1 cellular context compared by ENCODE assay signal in the genomic region with DNA sequence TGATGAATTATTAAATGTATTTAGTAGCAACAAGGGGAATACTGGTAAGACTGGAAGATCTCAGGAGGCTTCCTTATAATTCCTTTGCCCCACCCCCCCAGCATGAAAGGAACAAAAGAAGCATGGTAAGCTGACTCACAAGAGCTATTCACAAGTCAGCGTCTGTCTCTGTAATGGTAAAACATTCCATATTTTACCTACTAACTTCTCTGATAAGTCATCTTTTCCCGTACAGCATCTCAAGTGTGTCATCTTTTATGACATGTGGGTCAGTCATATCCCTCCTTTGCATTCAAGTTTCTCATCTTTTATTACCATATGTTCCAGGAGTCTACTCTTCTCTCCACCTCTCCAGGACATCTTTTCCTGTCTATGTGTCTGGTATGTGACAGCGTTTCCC.
TF ChIP-seq lines count a peak whose summit lies in the region.

No MANE protein-coding gene starts in this region.

TF ChIP-seq in GM23338, 12 proteins besides CTCF, POLR2A, EP300 and RAD21:
- TF ChIP-seq, protein P1, sequence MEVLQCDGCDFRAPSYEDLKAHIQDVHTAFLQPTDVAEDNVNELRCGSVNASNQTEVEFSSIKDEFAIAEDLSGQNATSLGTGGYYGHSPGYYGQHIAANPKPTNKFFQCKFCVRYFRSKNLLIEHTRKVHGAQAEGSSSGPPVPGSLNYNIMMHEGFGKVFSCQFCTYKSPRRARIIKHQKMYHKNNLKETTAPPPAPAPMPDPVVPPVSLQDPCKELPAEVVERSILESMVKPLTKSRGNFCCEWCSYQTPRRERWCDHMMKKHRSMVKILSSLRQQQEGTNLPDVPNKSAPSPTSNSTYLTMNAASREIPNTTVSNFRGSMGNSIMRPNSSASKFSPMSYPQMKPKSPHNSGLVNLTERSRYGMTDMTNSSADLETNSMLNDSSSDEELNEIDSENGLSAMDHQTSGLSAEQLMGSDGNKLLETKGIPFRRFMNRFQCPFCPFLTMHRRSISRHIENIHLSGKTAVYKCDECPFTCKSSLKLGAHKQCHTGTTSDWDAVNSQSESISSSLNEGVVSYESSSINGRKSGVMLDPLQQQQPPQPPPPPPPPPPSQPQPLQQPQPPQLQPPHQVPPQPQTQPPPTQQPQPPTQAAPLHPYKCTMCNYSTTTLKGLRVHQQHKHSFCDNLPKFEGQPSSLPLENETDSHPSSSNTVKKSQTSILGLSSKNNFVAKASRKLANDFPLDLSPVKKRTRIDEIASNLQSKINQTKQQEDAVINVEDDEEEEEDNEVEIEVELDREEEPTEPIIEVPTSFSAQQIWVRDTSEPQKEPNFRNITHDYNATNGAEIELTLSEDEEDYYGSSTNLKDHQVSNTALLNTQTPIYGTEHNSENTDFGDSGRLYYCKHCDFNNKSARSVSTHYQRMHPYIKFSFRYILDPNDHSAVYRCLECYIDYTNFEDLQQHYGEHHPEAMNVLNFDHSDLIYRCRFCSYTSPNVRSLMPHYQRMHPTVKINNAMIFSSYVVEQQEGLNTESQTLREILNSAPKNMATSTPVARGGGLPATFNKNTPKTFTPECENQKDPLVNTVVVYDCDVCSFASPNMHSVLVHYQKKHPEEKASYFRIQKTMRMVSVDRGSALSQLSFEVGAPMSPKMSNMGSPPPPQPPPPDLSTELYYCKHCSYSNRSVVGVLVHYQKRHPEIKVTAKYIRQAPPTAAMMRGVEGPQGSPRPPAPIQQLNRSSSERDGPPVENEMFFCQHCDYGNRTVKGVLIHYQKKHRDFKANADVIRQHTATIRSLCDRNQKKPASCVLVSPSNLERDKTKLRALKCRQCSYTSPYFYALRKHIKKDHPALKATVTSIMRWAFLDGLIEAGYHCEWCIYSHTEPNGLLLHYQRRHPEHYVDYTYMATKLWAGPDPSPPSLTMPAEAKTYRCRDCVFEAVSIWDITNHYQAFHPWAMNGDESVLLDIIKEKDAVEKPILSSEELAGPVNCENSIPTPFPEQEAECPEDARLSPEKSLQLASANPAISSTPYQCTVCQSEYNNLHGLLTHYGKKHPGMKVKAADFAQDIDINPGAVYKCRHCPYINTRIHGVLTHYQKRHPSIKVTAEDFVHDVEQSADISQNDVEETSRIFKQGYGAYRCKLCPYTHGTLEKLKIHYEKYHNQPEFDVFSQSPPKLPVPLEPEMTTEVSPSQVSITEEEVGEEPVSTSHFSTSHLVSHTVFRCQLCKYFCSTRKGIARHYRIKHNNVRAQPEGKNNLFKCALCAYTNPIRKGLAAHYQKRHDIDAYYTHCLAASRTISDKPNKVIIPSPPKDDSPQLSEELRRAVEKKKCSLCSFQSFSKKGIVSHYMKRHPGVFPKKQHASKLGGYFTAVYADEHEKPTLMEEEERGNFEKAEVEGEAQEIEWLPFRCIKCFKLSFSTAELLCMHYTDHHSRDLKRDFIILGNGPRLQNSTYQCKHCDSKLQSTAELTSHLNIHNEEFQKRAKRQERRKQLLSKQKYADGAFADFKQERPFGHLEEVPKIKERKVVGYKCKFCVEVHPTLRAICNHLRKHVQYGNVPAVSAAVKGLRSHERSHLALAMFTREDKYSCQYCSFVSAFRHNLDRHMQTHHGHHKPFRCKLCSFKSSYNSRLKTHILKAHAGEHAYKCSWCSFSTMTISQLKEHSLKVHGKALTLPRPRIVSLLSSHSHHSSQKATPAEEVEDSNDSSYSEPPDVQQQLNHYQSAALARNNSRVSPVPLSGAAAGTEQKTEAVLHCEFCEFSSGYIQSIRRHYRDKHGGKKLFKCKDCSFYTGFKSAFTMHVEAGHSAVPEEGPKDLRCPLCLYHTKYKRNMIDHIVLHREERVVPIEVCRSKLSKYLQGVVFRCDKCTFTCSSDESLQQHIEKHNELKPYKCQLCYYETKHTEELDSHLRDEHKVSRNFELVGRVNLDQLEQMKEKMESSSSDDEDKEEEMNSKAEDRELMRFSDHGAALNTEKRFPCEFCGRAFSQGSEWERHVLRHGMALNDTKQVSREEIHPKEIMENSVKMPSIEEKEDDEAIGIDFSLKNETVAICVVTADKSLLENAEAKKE (CRISPR knock-in tag; IDR thresholded peaks at IDR 0.05), result no peak
- TF ChIP-seq NANOG (IDR thresholded peaks at IDR 0.05; ENCODE audit: borderline replicate concordance) (no peak), STAT1 (IDR thresholded peaks at IDR 0.05; ENCODE audit: unreplicated experiment) (no peak), EZH2phosphoT487 (IDR thresholded peaks at IDR 0.05; ENCODE audit: unreplicated experiment) (no peak), ZNF331 (CRISPR knock-in tag; IDR thresholded peaks at IDR 0.05; ENCODE audit: low read depth) (no peak), JUNB (IDR thresholded peaks at IDR 0.05; ENCODE audit: unreplicated experiment) (no peak)
- TF ChIP-seq, protein P2, sequence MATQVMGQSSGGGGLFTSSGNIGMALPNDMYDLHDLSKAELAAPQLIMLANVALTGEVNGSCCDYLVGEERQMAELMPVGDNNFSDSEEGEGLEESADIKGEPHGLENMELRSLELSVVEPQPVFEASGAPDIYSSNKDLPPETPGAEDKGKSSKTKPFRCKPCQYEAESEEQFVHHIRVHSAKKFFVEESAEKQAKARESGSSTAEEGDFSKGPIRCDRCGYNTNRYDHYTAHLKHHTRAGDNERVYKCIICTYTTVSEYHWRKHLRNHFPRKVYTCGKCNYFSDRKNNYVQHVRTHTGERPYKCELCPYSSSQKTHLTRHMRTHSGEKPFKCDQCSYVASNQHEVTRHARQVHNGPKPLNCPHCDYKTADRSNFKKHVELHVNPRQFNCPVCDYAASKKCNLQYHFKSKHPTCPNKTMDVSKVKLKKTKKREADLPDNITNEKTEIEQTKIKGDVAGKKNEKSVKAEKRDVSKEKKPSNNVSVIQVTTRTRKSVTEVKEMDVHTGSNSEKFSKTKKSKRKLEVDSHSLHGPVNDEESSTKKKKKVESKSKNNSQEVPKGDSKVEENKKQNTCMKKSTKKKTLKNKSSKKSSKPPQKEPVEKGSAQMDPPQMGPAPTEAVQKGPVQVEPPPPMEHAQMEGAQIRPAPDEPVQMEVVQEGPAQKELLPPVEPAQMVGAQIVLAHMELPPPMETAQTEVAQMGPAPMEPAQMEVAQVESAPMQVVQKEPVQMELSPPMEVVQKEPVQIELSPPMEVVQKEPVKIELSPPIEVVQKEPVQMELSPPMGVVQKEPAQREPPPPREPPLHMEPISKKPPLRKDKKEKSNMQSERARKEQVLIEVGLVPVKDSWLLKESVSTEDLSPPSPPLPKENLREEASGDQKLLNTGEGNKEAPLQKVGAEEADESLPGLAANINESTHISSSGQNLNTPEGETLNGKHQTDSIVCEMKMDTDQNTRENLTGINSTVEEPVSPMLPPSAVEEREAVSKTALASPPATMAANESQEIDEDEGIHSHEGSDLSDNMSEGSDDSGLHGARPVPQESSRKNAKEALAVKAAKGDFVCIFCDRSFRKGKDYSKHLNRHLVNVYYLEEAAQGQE (IDR thresholded peaks at IDR 0.05; ENCODE audit: unreplicated experiment), result no peak
- TF ChIP-seq, protein P3, sequence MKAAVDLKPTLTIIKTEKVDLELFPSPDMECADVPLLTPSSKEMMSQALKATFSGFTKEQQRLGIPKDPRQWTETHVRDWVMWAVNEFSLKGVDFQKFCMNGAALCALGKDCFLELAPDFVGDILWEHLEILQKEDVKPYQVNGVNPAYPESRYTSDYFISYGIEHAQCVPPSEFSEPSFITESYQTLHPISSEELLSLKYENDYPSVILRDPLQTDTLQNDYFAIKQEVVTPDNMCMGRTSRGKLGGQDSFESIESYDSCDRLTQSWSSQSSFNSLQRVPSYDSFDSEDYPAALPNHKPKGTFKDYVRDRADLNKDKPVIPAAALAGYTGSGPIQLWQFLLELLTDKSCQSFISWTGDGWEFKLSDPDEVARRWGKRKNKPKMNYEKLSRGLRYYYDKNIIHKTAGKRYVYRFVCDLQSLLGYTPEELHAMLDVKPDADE (IDR thresholded peaks at IDR 0.05), result no peak
